ENCODE assay signal across 16 cellular contexts in the genomic region with DNA sequence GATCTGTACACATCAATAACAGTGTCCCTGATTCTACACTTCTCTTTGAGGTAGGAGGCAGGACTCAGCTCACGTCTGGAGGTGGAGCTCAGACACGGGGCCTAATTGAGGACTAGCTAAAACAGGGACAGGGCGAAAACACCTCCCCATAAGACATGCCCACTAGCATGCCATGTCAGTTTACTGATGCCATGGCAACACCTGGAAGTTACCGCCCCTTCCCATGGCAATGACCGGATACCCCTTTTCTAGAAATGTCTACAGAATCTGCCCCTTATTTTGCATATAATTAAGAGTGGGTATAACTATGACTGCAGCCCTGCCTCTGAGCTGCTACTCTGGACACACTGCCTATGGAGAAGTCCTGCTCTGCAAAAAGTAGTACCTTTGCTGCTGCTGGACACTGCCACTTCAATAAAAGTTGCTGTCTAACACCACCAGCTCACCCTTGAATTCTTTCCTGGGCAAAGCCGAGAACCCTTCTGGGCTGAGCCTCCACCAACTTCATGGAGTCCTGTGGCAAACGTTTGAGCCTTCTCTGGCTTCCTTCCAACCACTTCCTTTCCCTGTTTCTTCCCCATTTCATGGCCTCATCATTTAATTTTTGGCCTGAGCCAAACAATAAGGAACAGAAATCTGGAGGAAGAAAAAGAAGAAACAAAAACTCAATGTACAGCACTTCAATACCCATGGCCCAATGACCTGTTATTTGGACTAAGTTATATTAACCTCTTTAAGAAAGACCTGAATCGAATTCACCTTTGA. TPM values are rescaled to one million over a fixed set of nuclear protein-coding genes. Genes with fewer than 3 reads are reported as not detected.
DNase-seq lines count a peak whose midpoint lies in the region; ATAC-seq and TF ChIP-seq lines count a peak whose summit lies in the region.
"Had no signal": no experiment of that assay in that cellular context is flagged by ENCODE, and none has a peak within 500 bp of the region (broad histone marks: within the 10 kb centered on the region; RNA-seq: fewer than 3 reads in every experiment).

No MANE protein-coding gene starts in this region.

- ATAC-seq in GM23338: no peak
- ATAC-seq in CD8-positive, alpha-beta T cell: no peak
- ATAC-seq in HG03108 (IDR thresholded peaks at IDR 0.05; ENCODE audit: unreplicated experiment): no peak

- H3K4me3 ChIP-seq in GM23338 (no peak overlapping the region), fibroblast of pulmonary artery (replicated peaks; ENCODE audit: low read depth, low read length) (no peak overlapping the region)
- H3K4me3 ChIP-seq in CD8-positive, alpha-beta T cell (ENCODE audit: low read depth, low read length): no peak overlapping the region
- H3K4me3 ChIP-seq: psoas muscle, SJSA1, suprapubic skin had no signal

- no peaks in the 10 kb centered on the region for H3K9me3 ChIP-seq in CD8-positive, alpha-beta T cell (ENCODE audit: low read length)
- H3K9me3 ChIP-seq: psoas muscle, SJSA1, suprapubic skin had no signal

- peaks cover 2% of the 10 kb centered on the region; the same call in 2 of the 3 replicates for H3K4me1 Mint-ChIP-seq in GM23338
- peaks cover 45% of the 10 kb centered on the region for H3K4me1 Mint-ChIP-seq in CD8-positive, alpha-beta T cell (ENCODE audit: low read depth)

- peaks cover 9% of the 10 kb centered on the region for H3K27me3 Mint-ChIP-seq in GM23338 (ENCODE audit: insufficient read depth, low read depth, poor library complexity)
- no peaks in the 10 kb centered on the region for H3K27me3 Mint-ChIP-seq in CD8-positive, alpha-beta T cell (ENCODE audit: low read depth)
- H3K27me3 Mint-ChIP-seq: activated naive CD4-positive, alpha-beta T cell treated with anti-CD3 and anti-CD28 coated beads, Interleukin-2, amount 50 U/mL, for 24 hours had no signal

- H3K4me2 ChIP-seq in GM23338: no peak overlapping the region

- H2AFZ ChIP-seq in GM23338: peak overlapping the region; percentile 70

- DNase-seq in Ammon's horn (ENCODE audit: low spot score) (peak; percentile 41), GM23338 (ENCODE audit: low spot score) (no peak), SKM-1 (lab: John Stamatoyannopoulos, UW; ENCODE audit: unreplicated experiment) (peak; percentile 38), fibroblast of pulmonary artery (ENCODE audit: low read depth) (peak; percentile 28), kidney tubule cell (ENCODE audit: low spot score) (no peak)
- no peak for DNase-seq in activated CD4-positive, alpha-beta T cell treated with anti-CD3 and anti-CD28 coated beads for 1 hour
- no peak for DNase-seq in CD8-positive, alpha-beta T cell
- DNase-seq: activated CD4-positive, CD25-positive, alpha-beta regulatory T cell; EL; glutamatergic neuron; NCI-H2107; psoas muscle had no signal

- no peaks in the 10 kb centered on the region for H3F3A ChIP-seq in GM23338 (replicated peaks; ENCODE audit: low read depth)

- CTCF ChIA-PET in CD8-positive, alpha-beta T cell (lab: Charles Lee): interaction anchor here (0.6 to 5.2 kb wide), 11 partner anchors 14 to 164 kb away, joined by 3 to 122 read pairs (median 4); no protein-coding TSS in a partner anchor

- no peaks in the 10 kb centered on the region for H3K36me3 Mint-ChIP-seq in GM23338 (ENCODE audit: low read depth)
- no peaks in the 10 kb centered on the region for H3K36me3 Mint-ChIP-seq in CD8-positive, alpha-beta T cell
- H3K36me3 Mint-ChIP-seq: activated naive CD4-positive, alpha-beta T cell treated with anti-CD3 and anti-CD28 coated beads, Interleukin-2, amount 50 U/mL, for 24 hours had no signal

- POLR2A ChIA-PET in CD8-positive, alpha-beta T cell (lab: Charles Lee): no interaction called here

- H3K79me2 ChIP-seq in GM23338 (replicated peaks; ENCODE audit: insufficient read depth): no peaks in the 10 kb centered on the region

- no peaks in the 10 kb centered on the region for H3K9me3 Mint-ChIP-seq in GM23338
- H3K9me3 Mint-ChIP-seq in CD8-positive, alpha-beta T cell: no peaks in the 10 kb centered on the region
- H3K9me3 Mint-ChIP-seq: activated naive CD4-positive, alpha-beta T cell treated with anti-CD3 and anti-CD28 coated beads, Interleukin-2, amount 50 U/mL, for 24 hours had no signal

- H3K4me3 Mint-ChIP-seq in GM23338: no peak overlapping the region
- no peak overlapping the region for H3K4me3 Mint-ChIP-seq in CD8-positive, alpha-beta T cell
- H3K4me3 Mint-ChIP-seq: activated naive CD4-positive, alpha-beta T cell treated with anti-CD3 and anti-CD28 coated beads, Interleukin-2, amount 50 U/mL, for 24 hours had no signal

- no peaks in the 10 kb centered on the region for H3K36me3 ChIP-seq in GM23338 (ENCODE audit: insufficient read depth)
- no peaks in the 10 kb centered on the region for H3K36me3 ChIP-seq in CD8-positive, alpha-beta T cell (ENCODE audit: insufficient read depth, low read length)
- H3K36me3 ChIP-seq: SJSA1, suprapubic skin had no signal

- no peak overlapping the region for H3K27ac ChIP-seq in GM23338 (ENCODE audit: low read depth)
- no peak overlapping the region for H3K27ac ChIP-seq in CD8-positive, alpha-beta T cell (ENCODE audit: low read depth, low read length)
- H3K27ac ChIP-seq: psoas muscle, SJSA1, suprapubic skin had no signal

- no peaks in the 10 kb centered on the region for H3K9me2 ChIP-seq in GM23338 (ENCODE audit: insufficient read depth)

- H3K4me1 ChIP-seq in GM23338 (ENCODE audit: insufficient read depth): no peaks in the 10 kb centered on the region
- H3K4me1 ChIP-seq in CD8-positive, alpha-beta T cell (ENCODE audit: insufficient read depth, low read length): peaks cover 34% of the 10 kb centered on the region
- H3K4me1 ChIP-seq: psoas muscle had no signal

- no peak overlapping the region for H3K27ac Mint-ChIP-seq in GM23338
- no peak overlapping the region for H3K27ac Mint-ChIP-seq in CD8-positive, alpha-beta T cell
- H3K27ac Mint-ChIP-seq: activated naive CD4-positive, alpha-beta T cell treated with anti-CD3 and anti-CD28 coated beads, Interleukin-2, amount 50 U/mL, for 24 hours had no signal

- intact Hi-C loops in CD8-positive, alpha-beta T cell (cut with DNase I, micrococcal nuclease): loop anchor here in 1 of 2 experiments (10.0 kb wide), 1 partner anchor 159 kb away; the partner anchor contains the start of gene PHOSPHO1

- TF ChIP-seq CTCF in GM23338 (conservative IDR thresholded peaks at IDR 0.05; ENCODE audit: low read depth in 2 of 2) (no peak), fibroblast of pulmonary artery (IDR thresholded peaks at IDR 0.05; ENCODE audit: low read length, missing control alignments) (no peak)
- no peak for TF ChIP-seq CTCF in CD8-positive, alpha-beta T cell (IDR thresholded peaks at IDR 0.05)

- H3K27me3 ChIP-seq in GM23338 (ENCODE audit: insufficient read depth): no peaks in the 10 kb centered on the region
- no peaks in the 10 kb centered on the region for H3K27me3 ChIP-seq in CD8-positive, alpha-beta T cell (ENCODE audit: insufficient read depth, low read length)
- H3K27me3 ChIP-seq: SJSA1, suprapubic skin had no signal

- H4K20me1 ChIP-seq in GM23338 (replicated peaks; ENCODE audit: insufficient read depth): no peaks in the 10 kb centered on the region

TF ChIP-seq in GM23338, 12 proteins besides CTCF, POLR2A, EP300 and RAD21 (continues in another document):
- TF ChIP-seq, protein P1, sequence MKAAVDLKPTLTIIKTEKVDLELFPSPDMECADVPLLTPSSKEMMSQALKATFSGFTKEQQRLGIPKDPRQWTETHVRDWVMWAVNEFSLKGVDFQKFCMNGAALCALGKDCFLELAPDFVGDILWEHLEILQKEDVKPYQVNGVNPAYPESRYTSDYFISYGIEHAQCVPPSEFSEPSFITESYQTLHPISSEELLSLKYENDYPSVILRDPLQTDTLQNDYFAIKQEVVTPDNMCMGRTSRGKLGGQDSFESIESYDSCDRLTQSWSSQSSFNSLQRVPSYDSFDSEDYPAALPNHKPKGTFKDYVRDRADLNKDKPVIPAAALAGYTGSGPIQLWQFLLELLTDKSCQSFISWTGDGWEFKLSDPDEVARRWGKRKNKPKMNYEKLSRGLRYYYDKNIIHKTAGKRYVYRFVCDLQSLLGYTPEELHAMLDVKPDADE (IDR thresholded peaks at IDR 0.05): no peak
- TF ChIP-seq, protein P2, sequence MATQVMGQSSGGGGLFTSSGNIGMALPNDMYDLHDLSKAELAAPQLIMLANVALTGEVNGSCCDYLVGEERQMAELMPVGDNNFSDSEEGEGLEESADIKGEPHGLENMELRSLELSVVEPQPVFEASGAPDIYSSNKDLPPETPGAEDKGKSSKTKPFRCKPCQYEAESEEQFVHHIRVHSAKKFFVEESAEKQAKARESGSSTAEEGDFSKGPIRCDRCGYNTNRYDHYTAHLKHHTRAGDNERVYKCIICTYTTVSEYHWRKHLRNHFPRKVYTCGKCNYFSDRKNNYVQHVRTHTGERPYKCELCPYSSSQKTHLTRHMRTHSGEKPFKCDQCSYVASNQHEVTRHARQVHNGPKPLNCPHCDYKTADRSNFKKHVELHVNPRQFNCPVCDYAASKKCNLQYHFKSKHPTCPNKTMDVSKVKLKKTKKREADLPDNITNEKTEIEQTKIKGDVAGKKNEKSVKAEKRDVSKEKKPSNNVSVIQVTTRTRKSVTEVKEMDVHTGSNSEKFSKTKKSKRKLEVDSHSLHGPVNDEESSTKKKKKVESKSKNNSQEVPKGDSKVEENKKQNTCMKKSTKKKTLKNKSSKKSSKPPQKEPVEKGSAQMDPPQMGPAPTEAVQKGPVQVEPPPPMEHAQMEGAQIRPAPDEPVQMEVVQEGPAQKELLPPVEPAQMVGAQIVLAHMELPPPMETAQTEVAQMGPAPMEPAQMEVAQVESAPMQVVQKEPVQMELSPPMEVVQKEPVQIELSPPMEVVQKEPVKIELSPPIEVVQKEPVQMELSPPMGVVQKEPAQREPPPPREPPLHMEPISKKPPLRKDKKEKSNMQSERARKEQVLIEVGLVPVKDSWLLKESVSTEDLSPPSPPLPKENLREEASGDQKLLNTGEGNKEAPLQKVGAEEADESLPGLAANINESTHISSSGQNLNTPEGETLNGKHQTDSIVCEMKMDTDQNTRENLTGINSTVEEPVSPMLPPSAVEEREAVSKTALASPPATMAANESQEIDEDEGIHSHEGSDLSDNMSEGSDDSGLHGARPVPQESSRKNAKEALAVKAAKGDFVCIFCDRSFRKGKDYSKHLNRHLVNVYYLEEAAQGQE (IDR thresholded peaks at IDR 0.05; ENCODE audit: unreplicated experiment): no peak
- no peak for TF ChIP-seq NANOG (IDR thresholded peaks at IDR 0.05; ENCODE audit: borderline replicate concordance)
- TF ChIP-seq EZH2phosphoT487 (IDR thresholded peaks at IDR 0.05; ENCODE audit: unreplicated experiment): no peak

RNA-seq across cellular contexts. Expression of gene PHB1, which starts 21.0 kb away (rescaled TPM):
- 211 and 215 TPM in 2 replicates for total RNA-seq in GM23338 (2014; rRNA removed; shearing (Covaris generic))
- 172 and 194 TPM in 2 replicates for polyA plus RNA-seq in GM23338 (2016; fragmentation: Nextera tagmentation; extraction: Ambion mirVana)
- total RNA-seq in CD8-positive, alpha-beta T cell: 10 to 100 TPM; 26.3 to 27.0 TPM

RNA-seq across cellular contexts. Expression of gene ZNF652, which starts 31.6 kb away (rescaled TPM):
- total RNA-seq in GM23338 (2014; rRNA removed; shearing (Covaris generic)): 50.1 and 54.5 TPM in 2 replicates
- polyA plus RNA-seq in GM23338 (2016; fragmentation: Nextera tagmentation; extraction: Ambion mirVana): 34.9 and 36.2 TPM in 2 replicates
- total RNA-seq in CD8-positive, alpha-beta T cell: 10 to 100 TPM; 28.1 to 28.6 TPM

Comparison
In these comparisons a context has a peak if more than half of its experiments do, and no peak if none do; other contexts are left out.
1. DNase-seq: peak in Ammon's horn (single experiment), SKM-1 (single experiment) and fibroblast of pulmonary artery (single experiment); none in GM23338 (single experiment), activated CD4-positive, alpha-beta T cell treated with anti-CD3 and anti-CD28 coated beads for 1 hour (single experiment), CD8-positive, alpha-beta T cell (0 of 7) and kidney tubule cell (single experiment).